1 cellular context compared by ENCODE assay signal in genomic region chr7:6930081-6930635, GRCh38.
TF ChIP-seq lines count a peak whose summit lies in the region.

No MANE protein-coding gene starts in this region.

TF ChIP-seq in HepG2, 621 proteins besides CTCF, POLR2A, EP300 and RAD21 (continued from another document):
- peak; percentile 72 for TF ChIP-seq ZBTB40 (IDR thresholded peaks at IDR 0.05)
- TF ChIP-seq ZBTB40 (CRISPR knock-in tag; IDR thresholded peaks at IDR 0.05) = peak; percentile 98
